8 cellular contexts compared by ENCODE assay signal in genomic region chr3:157436583-157437300, GRCh38. TPM values are rescaled to one million over a fixed set of nuclear protein-coding genes. Genes with fewer than 3 reads are reported as not detected.
DNase-seq lines count a peak whose midpoint lies in the region; ATAC-seq and TF ChIP-seq lines count a peak whose summit lies in the region.

Gene PTX3 (plus strand): TSS chr3:157436850. CDS start chr3:157436934, 84 bp downstream.

- no peaks in the 10 kb centered on the region for H3K79me2 ChIP-seq in hepatocyte

- peak within 1 kb of the TSS; percentile 50 for H3K4me3 ChIP-seq in LNCaP clone FGC (ENCODE audit: low read depth, low read length)
- H3K4me3 ChIP-seq in ascending aorta = peak within 1 kb of the TSS; percentile 70 to 76
- peak within 1 kb of the TSS; percentile 42 for H3K4me3 ChIP-seq in hepatocyte
- H3K4me3 ChIP-seq in retinal pigment epithelial cell (ENCODE audit: low read length) = peak within 1 kb of the TSS; percentile 66

- CTCF ChIA-PET in GM10248 (lab: Yijun Ruan, JAX) = interaction anchor here (1.1 to 1.2 kb wide), 2 partner anchors 21 to 22 kb away, joined by 3 to 4 read pairs; no protein-coding TSS in a partner anchor

- TF ChIP-seq CTCF in LNCaP clone FGC (IDR thresholded peaks at IDR 0.05; ENCODE audit: control insufficient read depth, extremely low read depth, insufficient read depth) (no peak), ascending aorta (IDR thresholded peaks at IDR 0.05) (no peak), hepatocyte (IDR thresholded peaks at IDR 0.05; ENCODE audit: poor library complexity) (no peak), retinal pigment epithelial cell (conservative IDR thresholded peaks at IDR 0.05; ENCODE audit: low read depth, low read length) (no peak), GM10248 (IDR thresholded peaks at IDR 0.05; ENCODE audit: control extremely low read depth, extremely low read depth, low read depth, missing control alignments) (no peak)

- no peaks in the 10 kb centered on the region for H3K9me2 ChIP-seq in hepatocyte (replicated peaks; ENCODE audit: insufficient read depth)

- peak; percentile 88 for DNase-seq in Daoy (ENCODE audit: low read depth)
- DNase-seq in LNCaP clone FGC (ENCODE audit: low read depth) = no peak
- no peak for DNase-seq in ascending aorta (ENCODE audit: low spot score in 2 of 2)
- peak; percentile 56 for DNase-seq in hepatocyte (ENCODE audit: low spot score)
- DNase-seq in retinal pigment epithelial cell (ENCODE audit: low read depth) = peak; percentile 72
- DNase-seq in GM10248 (ENCODE audit: extremely low spot score) = no peak
- DNase-seq in NCI-H526 treated with DMSO at 0.1 percent for 48 hours (lab: John Stamatoyannopoulos, UW) = no peak

- peak within 1 kb of the TSS; percentile 54 for H2AFZ ChIP-seq in hepatocyte

- peak within 1 kb of the TSS; percentile 88 for H3K4me2 ChIP-seq in hepatocyte

- H3K27me3 ChIP-seq in ascending aorta (no peaks in the 10 kb centered on the region), hepatocyte (peaks cover 13% of the 10 kb centered on the region)

- H3K27ac ChIP-seq in ascending aorta = no peak within 1 kb of the TSS
- peak within 1 kb of the TSS; percentile 57 for H3K27ac ChIP-seq in hepatocyte

- H3K9me3 ChIP-seq in ascending aorta (no peaks in the 10 kb centered on the region), hepatocyte (ENCODE audit: low read depth) (no peaks in the 10 kb centered on the region)

- H4K20me1 ChIP-seq in hepatocyte (ENCODE audit: insufficient read depth, poor library complexity, severe bottlenecking) = no peaks in the 10 kb centered on the region

- whole genome bisulfite sequencing in hepatocyte (ENCODE audit: low lambda C conversion rate, missing lambda C conversion rate) = 13% methylated on average over 16 of the region's 17 CpGs

- intact Hi-C loops in ascending aorta (cut with DNase I) = no loop called here

- POLR2A ChIA-PET in GM10248 (lab: Yijun Ruan, JAX) = no interaction called here

- H3K4me1 ChIP-seq in ascending aorta (no peaks in the 10 kb centered on the region), hepatocyte (ENCODE audit: insufficient read depth) (no peaks in the 10 kb centered on the region)

- H3K36me3 ChIP-seq in ascending aorta (no peaks in the 10 kb centered on the region), hepatocyte (replicated peaks; ENCODE audit: insufficient read depth, low read depth) (no peaks in the 10 kb centered on the region)

- no peak for ATAC-seq in GM21390 (IDR thresholded peaks at IDR 0.05; ENCODE audit: unreplicated experiment)

RNA-seq across cellular contexts. Expression of gene PTX3, which starts in this region (rescaled TPM):
- total RNA-seq in Daoy (2014; rRNA removed; shearing (Covaris generic)) = 48.3 and 49.5 TPM in 2 replicates
- total RNA-seq in ascending aorta = 9.2 TPM
- 18.6 and 23.7 TPM in 2 replicates for total RNA-seq in hepatocyte
- polyA plus RNA-seq in hepatocyte = 28.7 and 41.5 TPM in 2 replicates

Comparison
In these comparisons a context has a peak if more than half of its experiments do, and no peak if none do; other contexts are left out.
1. DNase-seq: peak in Daoy (single experiment), hepatocyte (single experiment) and retinal pigment epithelial cell (single experiment); none in LNCaP clone FGC (single experiment), ascending aorta (0 of 2), GM10248 (single experiment) and NCI-H526 treated with DMSO at 0.1 percent for 48 hours (single experiment).
2. Peak in every context shown above with its lines, with median percentiles within 50 percentile points of each other: H3K4me3 ChIP-seq.